ENCODE assay signal across 8 cellular contexts in the genomic region with DNA sequence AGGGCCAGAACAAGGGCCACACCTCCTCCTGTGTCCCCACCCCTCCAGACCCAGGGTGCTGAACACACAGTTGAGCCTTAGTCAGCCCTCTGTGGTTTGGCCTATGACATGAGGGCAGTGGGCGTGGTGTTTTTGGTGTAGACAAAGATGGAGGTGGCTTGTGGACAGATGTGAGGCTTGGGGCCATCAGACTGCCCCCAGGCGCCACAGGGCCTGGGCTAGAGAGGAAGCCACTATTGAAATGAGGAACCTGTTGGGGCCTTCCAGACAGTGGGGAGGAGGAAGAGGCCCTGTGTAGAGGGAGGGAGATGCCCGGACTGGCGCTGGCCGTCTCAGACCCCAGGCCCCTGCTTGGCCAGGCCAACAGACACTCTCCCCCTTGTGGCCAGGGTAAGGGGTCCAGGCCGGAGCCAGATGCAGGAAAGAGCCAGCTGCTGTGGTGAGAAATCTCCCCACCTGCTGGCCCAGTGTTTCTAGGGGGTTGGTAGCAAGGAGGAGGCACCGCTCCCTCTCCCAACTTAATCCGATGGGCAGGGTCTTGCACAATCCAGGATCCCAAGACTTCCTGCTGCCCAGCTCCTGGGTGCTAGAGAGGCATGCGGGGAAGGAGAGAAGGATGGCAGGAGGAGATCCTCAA. TPM values are rescaled to one million over a fixed set of nuclear protein-coding genes. Genes with fewer than 3 reads are reported as not detected.
DNase-seq lines count a peak whose midpoint lies in the region; ATAC-seq and TF ChIP-seq lines count a peak whose summit lies in the region.

No MANE protein-coding gene starts in this region.

- H3K4me2 ChIP-seq in fibroblast of lung (ENCODE audit: extremely low read depth, insufficient read depth, low read length) (no peak overlapping the region), neuronal stem cell (ENCODE audit: insufficient read depth, low read length, poor library complexity, severe bottlenecking) (no peak overlapping the region)

- WGBS in neuronal stem cell (ENCODE audit: extremely low coverage in 2 of 2, insufficient read length in 2 of 2, insufficient replicate concordance in 1 of 2), 2 donors, result no CpG with 5 or more reads among the region's 9 CpGs

- H2AFZ ChIP-seq in fibroblast of lung (ENCODE audit: low read length), result no peak overlapping the region
- H2AFZ ChIP-seq in neuronal stem cell (ENCODE audit: low read length), result peak overlapping the region; percentile 58

- H3K79me1 ChIP-seq in neuronal stem cell (ENCODE audit: low read depth, low read length), result no peaks in the 10 kb centered on the region

- peak overlapping the region; percentile 65 for H2BK12ac ChIP-seq in neuronal stem cell (ENCODE audit: low read length)

- no peak overlapping the region for H3K14ac ChIP-seq in neuronal stem cell (ENCODE audit: low read length)

- H3K9ac ChIP-seq in fibroblast of lung (ENCODE audit: insufficient read depth, low read length), result no peak overlapping the region
- no peak overlapping the region for H3K9ac ChIP-seq in neuronal stem cell (ENCODE audit: low read depth, low read length, poor library complexity)

- no peak overlapping the region for H3K4me3 ChIP-seq in GM12864 (ENCODE audit: low read depth, low read length)
- no peak overlapping the region for H3K4me3 ChIP-seq in HEK293 (ENCODE audit: low read depth, low read length)
- H3K4me3 ChIP-seq in fibroblast of lung (replicated peaks in 1 of 4; ENCODE audit: control extremely low read depth in 1 of 4, insufficient read depth in 1 of 4, low read depth in 3 of 4, low read length in 4 of 4), result no peak overlapping the region
- H3K4me3 ChIP-seq in neuronal stem cell (ENCODE audit: low read length in 2 of 2), result no peak overlapping the region

- intact Hi-C loops in activated naive CD4-positive, alpha-beta T cell treated with anti-CD3 and anti-CD28 coated beads for 36 hours (cut with micrococcal nuclease), result no loop called here

- DNase-seq in GM12864 (ENCODE audit: low read depth), result peak; percentile 31
- DNase-seq in RPMI8226, result peak; percentile 96
- peak; percentile 26 to 28 for DNase-seq in fibroblast of lung (ENCODE audit: low read depth in 2 of 2)
- DNase-seq in neuronal stem cell (ENCODE audit: low spot score), result no peak
- no peak for DNase-seq in activated naive CD4-positive, alpha-beta T cell treated with anti-CD3 and anti-CD28 coated beads for 36 hours
- DNase-seq in activated CD8-positive, alpha-beta memory T cell treated with anti-CD3 and anti-CD28 coated beads, Interleukin-2, amount 50 U/mL, for 4 hours, result no peak

- no peak overlapping the region for H3K4ac ChIP-seq in neuronal stem cell (ENCODE audit: low read length)

- H3K23ac ChIP-seq in neuronal stem cell (ENCODE audit: low read depth, low read length, poor library complexity), result no peak overlapping the region

- no peaks in the 10 kb centered on the region for H3K79me2 ChIP-seq in fibroblast of lung (ENCODE audit: control insufficient read depth, insufficient read depth, low read length)

- peak overlapping the region; percentile 30 for H2BK5ac ChIP-seq in neuronal stem cell (ENCODE audit: low read length)

- H3K27me3 ChIP-seq in fibroblast of lung (ENCODE audit: control insufficient read depth, insufficient read depth, low read length) (no peaks in the 10 kb centered on the region), neuronal stem cell (ENCODE audit: control insufficient read depth in 3 of 3, insufficient read depth in 3 of 3, low read depth in 1 of 3, low read length in 3 of 3) (peaks cover 0 to 6% (median 0%) of the 10 kb centered on the region in 3 experiments)

- TF ChIP-seq CTCF in GM12864 (IDR thresholded peaks at IDR 0.05; ENCODE audit: low read depth, low read length, missing control alignments), result peak; percentile 14
- peak; percentile 87 for TF ChIP-seq CTCF in HEK293 (tag by site-specific recombination; IDR thresholded peaks at IDR 0.05)
- peak in 1 of 2 donors; percentile 11 for TF ChIP-seq CTCF in fibroblast of lung (conservative IDR thresholded peaks at IDR 0.05 in 1 of 2, IDR thresholded peaks at IDR 0.05 in 1 of 2; ENCODE audit: low read depth in 1 of 2, low read length in 2 of 2)

- H4K20me1 ChIP-seq in fibroblast of lung (ENCODE audit: control insufficient read depth, extremely low read depth, insufficient read depth, low read length), result no peaks in the 10 kb centered on the region

- H3K18ac ChIP-seq in neuronal stem cell (ENCODE audit: low read length), result peak overlapping the region; percentile 72

- no peak overlapping the region for H3K27ac ChIP-seq in HEK293 (ENCODE audit: extremely low read depth, low read depth, low read length)
- no peak overlapping the region for H3K27ac ChIP-seq in fibroblast of lung (ENCODE audit: insufficient read depth, low read length)
- H3K27ac ChIP-seq in neuronal stem cell (replicated peaks; ENCODE audit: low read length), result no peak overlapping the region

- H3K9me3 ChIP-seq in HEK293 (ENCODE audit: control insufficient read depth, insufficient read depth, low read depth, low read length) (no peaks in the 10 kb centered on the region), fibroblast of lung (ENCODE audit: control insufficient read depth, insufficient read depth, low read depth, low read length) (no peaks in the 10 kb centered on the region), neuronal stem cell (replicated peaks in 1 of 2; ENCODE audit: control insufficient read depth in 2 of 2, insufficient read depth in 1 of 2, low read depth in 1 of 2, low read length in 2 of 2) (no peaks in the 10 kb centered on the region)

- peaks cover 4% of the 10 kb centered on the region for H3K4me1 Mint-ChIP-seq in activated naive CD4-positive, alpha-beta T cell treated with anti-CD3 and anti-CD28 coated beads for 36 hours (ENCODE audit: low read depth)

- no peak overlapping the region for H3K27ac Mint-ChIP-seq in activated naive CD4-positive, alpha-beta T cell treated with anti-CD3 and anti-CD28 coated beads for 36 hours

- H3K36me3 Mint-ChIP-seq in activated naive CD4-positive, alpha-beta T cell treated with anti-CD3 and anti-CD28 coated beads for 36 hours (ENCODE audit: low read depth), result no peaks in the 10 kb centered on the region

- no peaks in the 10 kb centered on the region for H3K27me3 Mint-ChIP-seq in activated naive CD4-positive, alpha-beta T cell treated with anti-CD3 and anti-CD28 coated beads for 36 hours (ENCODE audit: low read depth)

- no peak overlapping the region for H2BK120ac ChIP-seq in neuronal stem cell (ENCODE audit: low read depth, low read length)

- no peak overlapping the region for H4K91ac ChIP-seq in neuronal stem cell (ENCODE audit: low read depth, low read length, poor library complexity)

- peaks cover 2% of the 10 kb centered on the region for H3K9me3 Mint-ChIP-seq in activated naive CD4-positive, alpha-beta T cell treated with anti-CD3 and anti-CD28 coated beads for 36 hours

- H2AK5ac ChIP-seq in neuronal stem cell (ENCODE audit: low read depth, low read length), result peak overlapping the region; percentile 92

- POLR2A ChIA-PET in HEK293 (lab: Yijun Ruan, JAX), result interaction anchor here (0.5 to 1.8 kb wide), 2 partner anchors 19 to 202 kb away, joined by 3 to 4 read pairs; no protein-coding TSS in a partner anchor

- H4K8ac ChIP-seq in neuronal stem cell (ENCODE audit: low read depth, low read length), result no peak overlapping the region

- H3K4me3 Mint-ChIP-seq in activated naive CD4-positive, alpha-beta T cell treated with anti-CD3 and anti-CD28 coated beads for 36 hours, result no peak overlapping the region

- H2BK15ac ChIP-seq in neuronal stem cell (ENCODE audit: low read length), result peak overlapping the region; percentile 51

- H3K4me1 ChIP-seq in HEK293 (ENCODE audit: control insufficient read depth, insufficient read depth, low read length) (peaks cover 6% of the 10 kb centered on the region), fibroblast of lung (ENCODE audit: control insufficient read depth, extremely low read depth, insufficient read depth, low read length) (peaks cover 15% of the 10 kb centered on the region), neuronal stem cell (ENCODE audit: control insufficient read depth in 2 of 2, insufficient read depth in 1 of 2, low read depth in 1 of 2, low read length in 2 of 2) (peaks cover 7 to 8% of the 10 kb centered on the region in 2 donors)

- H3K36me3 ChIP-seq in HEK293 (ENCODE audit: control insufficient read depth in 2 of 2, insufficient read depth in 1 of 2, low read length in 2 of 2) (no peaks in the 10 kb centered on the region), fibroblast of lung (ENCODE audit: control insufficient read depth, insufficient read depth, low read length) (no peaks in the 10 kb centered on the region), neuronal stem cell (replicated peaks in 1 of 2; ENCODE audit: control insufficient read depth in 2 of 2, insufficient read depth in 2 of 2, low read length in 2 of 2) (no peaks in the 10 kb centered on the region)

- CTCF ChIA-PET in HEK293 (lab: Yijun Ruan, JAX), result interaction anchor here (0.5 to 1.3 kb wide), 4 partner anchors 14 to 110 kb away, joined by 3 to 4 read pairs (median 3); no protein-coding TSS in a partner anchor
- CTCF ChIA-PET in activated naive CD4-positive, alpha-beta T cell treated with anti-CD3 and anti-CD28 coated beads for 36 hours (lab: Charles Lee), result no interaction called here

- no peak for ATAC-seq in HG02884 (IDR thresholded peaks at IDR 0.05; ENCODE audit: unreplicated experiment)

TF ChIP-seq in HEK293, 187 proteins besides CTCF, POLR2A, EP300 and RAD21:
- peak; percentile 70 for TF ChIP-seq ZIC2 (tag by site-specific recombination; IDR thresholded peaks at IDR 0.05)
- peak; percentile 31; the same call in 1 of the 2 replicates for TF ChIP-seq EGR2 (tag by site-specific recombination; IDR thresholded peaks at IDR 0.05; ENCODE audit: low read depth)
- peak; percentile 85 for TF ChIP-seq KLF1 (tag by site-specific recombination; IDR thresholded peaks at IDR 0.05)
- no peak for TF ChIP-seq ZNF423 (tag by site-specific recombination; IDR thresholded peaks at IDR 0.05)
- TF ChIP-seq ZBTB8A (tag by site-specific recombination; IDR thresholded peaks at IDR 0.05), result no peak
- TF ChIP-seq ZFHX2 (tag by site-specific recombination; conservative IDR thresholded peaks at IDR 0.05), result 0 out of 2 replicates have a peak, but pooled peaks have one; percentile 19

RNA-seq across cellular contexts. Expression of gene SMAD7, which starts 53.8 kb away (rescaled TPM):
- total RNA-seq in fibroblast of lung, result 16.3 and 23.1 TPM in 2 replicates
- 6.1 and 8.1 TPM in 2 replicates for polyA plus RNA-seq in fibroblast of lung
- polyA plus RNA-seq in fibroblast of lung (2012), result 5.0 and 7.1 TPM in 2 replicates
- polyA minus RNA-seq in fibroblast of lung (ENCODE audit: low replicate concordance), result 14.3 and 26.8 TPM in 2 replicates
- polyA plus RNA-seq in neuronal stem cell (2013, experiment 1 of 2), result 0.57 TPM
- polyA plus RNA-seq in neuronal stem cell (2013, experiment 2 of 2), result 0.79 TPM
- 1 to 10 TPM; 5.9 to 7.0 TPM for total RNA-seq in activated naive CD4-positive, alpha-beta T cell treated with anti-CD3 and anti-CD28 coated beads for 36 hours

Comparison
In these comparisons a context has a peak if more than half of its experiments do, and no peak if none do; other contexts are left out.
1. DNase-seq: peak in GM12864 (single experiment), RPMI8226 (single experiment) and fibroblast of lung (2 of 2); none in neuronal stem cell (single experiment), activated naive CD4-positive, alpha-beta T cell treated with anti-CD3 and anti-CD28 coated beads for 36 hours (single experiment) and activated CD8-positive, alpha-beta memory T cell treated with anti-CD3 and anti-CD28 coated beads, Interleukin-2, amount 50 U/mL, for 4 hours (single experiment).